Comparison of ENCODE assay signal across 8 cellular contexts in the genomic region with DNA sequence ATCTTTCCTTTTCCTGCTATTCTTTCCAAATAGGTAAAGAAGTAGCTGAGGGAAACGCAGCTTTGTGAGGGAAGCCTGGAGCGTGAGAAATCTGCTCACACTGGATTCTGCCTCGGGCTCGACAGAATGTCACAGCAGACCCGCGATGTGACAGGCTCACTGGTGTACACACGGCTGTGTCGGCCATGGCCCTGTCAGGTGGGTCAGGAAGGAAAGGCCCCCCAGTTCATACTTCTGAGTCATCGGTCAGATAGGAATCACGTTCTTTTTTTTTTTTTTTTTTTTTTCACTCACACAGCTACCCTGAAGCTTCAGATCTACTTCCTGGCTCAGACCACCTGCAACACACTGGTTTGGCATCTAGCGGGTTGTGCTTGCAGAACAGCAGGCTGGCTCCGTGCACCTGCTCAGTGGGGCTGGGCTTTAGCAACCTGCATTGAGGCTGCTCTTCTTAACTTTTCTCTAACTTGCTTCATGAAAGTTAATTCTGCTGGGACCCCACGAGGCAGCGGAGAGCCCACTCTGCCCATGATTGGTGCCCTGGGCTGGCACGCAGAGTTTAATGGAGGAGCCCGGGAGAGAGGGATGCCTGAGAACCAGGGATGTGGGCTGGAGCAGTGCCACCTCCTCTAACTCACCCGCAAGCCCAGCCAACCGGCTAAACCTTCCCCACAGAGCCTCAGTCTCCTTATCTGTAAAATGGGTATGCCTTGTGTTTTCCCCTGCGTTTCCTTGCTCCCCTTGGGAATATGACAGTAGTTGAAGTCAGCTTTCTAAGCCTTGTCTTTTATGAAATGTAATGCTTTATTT.
DNase-seq lines count a peak whose midpoint lies in the region; ATAC-seq and TF ChIP-seq lines count a peak whose summit lies in the region.

No MANE protein-coding gene starts in this region.

- intact Hi-C loops in left colon (cut with DNase I, micrococcal nuclease), result loop anchor here (10.0 kb wide), 1 partner anchor 63 kb away; a partner anchor contains a TSS

- CTCF ChIA-PET in activated CD8-positive, alpha-beta memory T cell treated with anti-CD3 and anti-CD28 coated beads, Interleukin-2, amount 10 ng/mL, durations not matched to agents 7 days and 5 days (lab: Charles Lee), result interaction anchor here (0.6 to 11.0 kb wide), 17 partner anchors 12 to 320 kb away, joined by 3 to 320 read pairs (median 4); a partner anchor contains a TSS
- CTCF ChIA-PET in HEK293T (lab: Yijun Ruan, JAX), result interaction anchor here (0.6 to 1.6 kb wide), 4 partner anchors 27 to 656 kb away, joined by 3 to 5 read pairs (median 4); no protein-coding TSS in a partner anchor

- no peaks in the 10 kb centered on the region for H3K36me3 Mint-ChIP-seq in activated CD8-positive, alpha-beta memory T cell treated with anti-CD3 and anti-CD28 coated beads, Interleukin-2, amount 10 ng/mL, durations not matched to agents 7 days and 5 days

- H3K27me3 Mint-ChIP-seq in activated CD8-positive, alpha-beta memory T cell treated with anti-CD3 and anti-CD28 coated beads, Interleukin-2, amount 10 ng/mL, durations not matched to agents 7 days and 5 days, result no peaks in the 10 kb centered on the region

- peaks cover 73% of the 10 kb centered on the region for H3K4me1 Mint-ChIP-seq in activated CD8-positive, alpha-beta memory T cell treated with anti-CD3 and anti-CD28 coated beads, Interleukin-2, amount 10 ng/mL, durations not matched to agents 7 days and 5 days

- H3K27ac Mint-ChIP-seq in activated CD8-positive, alpha-beta memory T cell treated with anti-CD3 and anti-CD28 coated beads, Interleukin-2, amount 10 ng/mL, durations not matched to agents 7 days and 5 days, result peak overlapping the region; percentile 92

- H3K9me3 Mint-ChIP-seq in activated CD8-positive, alpha-beta memory T cell treated with anti-CD3 and anti-CD28 coated beads, Interleukin-2, amount 10 ng/mL, durations not matched to agents 7 days and 5 days (ENCODE audit: low read depth), result no peaks in the 10 kb centered on the region

- H3K4me3 Mint-ChIP-seq in activated CD8-positive, alpha-beta memory T cell treated with anti-CD3 and anti-CD28 coated beads, Interleukin-2, amount 10 ng/mL, durations not matched to agents 7 days and 5 days, result peak overlapping the region; percentile 68

- ATAC-seq in activated CD8-positive, alpha-beta memory T cell treated with anti-CD3 and anti-CD28 coated beads, Interleukin-2, amount 10 ng/mL, durations not matched to agents 7 days and 5 days, result peak; percentile 57
- ATAC-seq in left colon (peak; percentile 9), HG03469 (IDR thresholded peaks at IDR 0.05; ENCODE audit: unreplicated experiment) (no peak)

- DNase-seq in stimulated activated CD4-positive, alpha-beta T cell treated with anti-CD3 and anti-CD28 coated beads, Interleukin-15, amount 100 ng/mL, for 24 hours, result peak; percentile 54
- DNase-seq in stimulated activated CD4-positive, alpha-beta T cell treated with anti-CD3 and anti-CD28 coated beads, Interleukin-2, amount 100 ng/mL, for 48 hours, result no peak
- DNase-seq in activated CD8-positive, alpha-beta memory T cell treated with anti-CD3 and anti-CD28 coated beads, Interleukin-2, amount 10 ng/mL, durations not matched to agents 7 days and 5 days, result peak; percentile 78
- DNase-seq in left colon, result peak in 1 of 2 donors; percentile 41
- no peak for DNase-seq in SKM-1 (lab: John Stamatoyannopoulos, UW; ENCODE audit: unreplicated experiment)
- no peak for DNase-seq in HPDE6-E6E7 (ENCODE audit: extremely low spot score)
- DNase-seq in HEK293T (ENCODE audit: extremely low spot score), result no peak

- POLR2A ChIA-PET in HEK293T (lab: Yijun Ruan, JAX), result interaction anchor here (1.2 kb wide), 1 partner anchor 108 kb away, joined by 8 read pairs; a partner anchor contains a TSS

TF ChIP-seq in HEK293T, 16 proteins besides CTCF, POLR2A, EP300 and RAD21:
- TF ChIP-seq TARDBP (IDR thresholded peaks at IDR 0.05) (no peak), ELF4 (IDR thresholded peaks at IDR 0.05) (no peak), BHLHE40 (IDR thresholded peaks at IDR 0.05; ENCODE audit: borderline replicate concordance) (no peak), L3MBTL2 (conservative IDR thresholded peaks at IDR 0.05) (no peak), ARNT (IDR thresholded peaks at IDR 0.05) (no peak), FOXA1 (IDR thresholded peaks at IDR 0.05) (no peak), FOXM1 (IDR thresholded peaks at IDR 0.05; ENCODE audit: borderline replicate concordance) (no peak), ZNF384 (IDR thresholded peaks at IDR 0.05) (no peak)
- TF ChIP-seq, protein P1, sequence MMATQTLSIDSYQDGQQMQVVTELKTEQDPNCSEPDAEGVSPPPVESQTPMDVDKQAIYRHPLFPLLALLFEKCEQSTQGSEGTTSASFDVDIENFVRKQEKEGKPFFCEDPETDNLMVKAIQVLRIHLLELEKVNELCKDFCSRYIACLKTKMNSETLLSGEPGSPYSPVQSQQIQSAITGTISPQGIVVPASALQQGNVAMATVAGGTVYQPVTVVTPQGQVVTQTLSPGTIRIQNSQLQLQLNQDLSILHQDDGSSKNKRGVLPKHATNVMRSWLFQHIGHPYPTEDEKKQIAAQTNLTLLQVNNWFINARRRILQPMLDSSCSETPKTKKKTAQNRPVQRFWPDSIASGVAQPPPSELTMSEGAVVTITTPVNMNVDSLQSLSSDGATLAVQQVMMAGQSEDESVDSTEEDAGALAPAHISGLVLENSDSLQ (IDR thresholded peaks at IDR 0.05), result no peak

Comparison
In these comparisons a context has a peak if more than half of its experiments do, and no peak if none do; other contexts are left out.
1. DNase-seq: peak in stimulated activated CD4-positive, alpha-beta T cell treated with anti-CD3 and anti-CD28 coated beads, Interleukin-15, amount 100 ng/mL, for 24 hours (single experiment) and activated CD8-positive, alpha-beta memory T cell treated with anti-CD3 and anti-CD28 coated beads, Interleukin-2, amount 10 ng/mL, durations not matched to agents 7 days and 5 days (single experiment); none in stimulated activated CD4-positive, alpha-beta T cell treated with anti-CD3 and anti-CD28 coated beads, Interleukin-2, amount 100 ng/mL, for 48 hours (0 of 2), SKM-1 (single experiment), HPDE6-E6E7 (single experiment) and HEK293T (single experiment).